Comparison of ENCODE assay signal across 9 cellular contexts in the genomic region with DNA sequence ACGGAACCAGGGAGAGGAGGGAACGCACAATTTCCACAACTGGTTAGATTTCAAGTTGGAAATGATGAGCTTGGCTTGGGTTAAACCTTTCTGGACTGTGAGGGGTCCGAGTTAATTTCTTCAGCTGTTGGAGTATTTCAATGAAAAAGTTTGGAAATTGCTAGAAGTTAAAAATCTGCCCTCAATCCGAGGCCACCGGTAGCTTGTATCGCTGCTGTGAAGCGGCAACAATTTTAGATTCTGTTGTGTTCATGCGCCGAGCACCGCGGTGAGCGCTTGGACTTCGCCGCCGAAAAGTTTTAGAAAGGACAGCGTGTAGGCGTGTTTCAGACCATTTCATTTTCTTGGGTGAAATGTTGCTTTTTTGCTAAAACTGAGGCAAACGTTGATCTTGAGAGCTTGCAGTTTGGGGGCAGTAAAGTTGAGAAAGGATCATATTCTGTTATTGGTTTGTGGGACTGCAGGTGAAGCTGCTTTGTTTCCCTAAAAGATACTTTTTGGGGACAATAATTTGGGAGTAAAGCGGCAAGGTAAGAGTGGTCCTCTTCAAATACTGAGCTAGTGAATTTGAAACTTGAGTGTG. TPM values are rescaled to one million over a fixed set of nuclear protein-coding genes. Genes with fewer than 3 reads are reported as not detected.
A peak's percentile ranks its signal among the peaks of the same experiment; 100 is the strongest.
DNase-seq lines count a peak whose midpoint lies in the region; ATAC-seq and TF ChIP-seq lines count a peak whose summit lies in the region.
"Had no signal": no experiment of that assay in that cellular context is flagged by ENCODE, and none has a peak within 500 bp of the region (broad histone marks: within the 10 kb centered on the region; RNA-seq: fewer than 3 reads in every experiment).

No MANE protein-coding gene starts in this region.

- ATAC-seq in CD8-positive, alpha-beta T cell, result no peak
- ATAC-seq in GM19043 (IDR thresholded peaks at IDR 0.05; ENCODE audit: low read depth, unreplicated experiment), result peak; percentile 10

- no peak for TF ChIP-seq EP300 in ovary (IDR thresholded peaks at IDR 0.05)

- 0 to 1% (median 1%) methylated on average over 19 of the region's 19 CpGs for WGBS in ovary, 3 donors

- peak overlapping the region; percentile 90 for H3K27ac ChIP-seq in CD8-positive, alpha-beta T cell (ENCODE audit: low read depth, low read length)
- peak overlapping the region; percentile 77 for H3K27ac ChIP-seq in Karpas-422 (ENCODE audit: low read length)
- H3K27ac ChIP-seq in cardiac muscle cell, result peak overlapping the region; percentile 92
- H3K27ac ChIP-seq in ovary, result peak overlapping the region; percentile 92 to 97

- peak overlapping the region; percentile 95 for H2AFZ ChIP-seq in Karpas-422 (ENCODE audit: low read length)

- peak overlapping the region; percentile 87 for H3K9ac ChIP-seq in Karpas-422 (ENCODE audit: low read length)

- no peak for TF ChIP-seq POLR2A in ovary (IDR thresholded peaks at IDR 0.05)

- H3K4me2 ChIP-seq in Karpas-422 (ENCODE audit: low read depth, low read length, poor library complexity, severe bottlenecking), result peak overlapping the region; percentile 90

- intact Hi-C loops in CD8-positive, alpha-beta T cell (cut with DNase I, micrococcal nuclease), result loop anchor here (2.0 to 10.0 kb wide), 5 partner anchors 341 to 811 kb away; a partner anchor contains a TSS
- intact Hi-C loops in ovary (cut with DNase I), result loop anchor here in 1 of 4 donors (10.0 kb wide), 1 partner anchor 741 kb away; no protein-coding TSS in a partner anchor

- no peak for TF ChIP-seq CTCF in CD8-positive, alpha-beta T cell (IDR thresholded peaks at IDR 0.05)
- TF ChIP-seq CTCF in cardiac muscle cell (IDR thresholded peaks at IDR 0.05; ENCODE audit: low read depth, low read length), result no peak
- TF ChIP-seq CTCF in ovary (IDR thresholded peaks at IDR 0.05), result no peak

- peaks cover 15% of the 10 kb centered on the region for H4K20me1 ChIP-seq in Karpas-422 (ENCODE audit: insufficient read depth, low read depth, low read length)

- H3K27me3 ChIP-seq in CD8-positive, alpha-beta T cell (ENCODE audit: insufficient read depth, low read length), result no peaks in the 10 kb centered on the region
- H3K27me3 ChIP-seq in Karpas-422 (ENCODE audit: low read length) (no peaks in the 10 kb centered on the region), cardiac muscle cell (peaks cover 7% of the 10 kb centered on the region), ovary (no peaks in the 10 kb centered on the region)

- peaks cover 45% of the 10 kb centered on the region for H3K4me1 ChIP-seq in CD8-positive, alpha-beta T cell (ENCODE audit: insufficient read depth, low read length)
- H3K4me1 ChIP-seq in Karpas-422 (ENCODE audit: low read length), result peaks cover 32% of the 10 kb centered on the region
- peaks cover 14% of the 10 kb centered on the region for H3K4me1 ChIP-seq in cardiac muscle cell (ENCODE audit: low read depth)
- peaks cover 7% of the 10 kb centered on the region for H3K4me1 ChIP-seq in ovary (ENCODE audit: insufficient read depth)

- POLR2A ChIA-PET in CD8-positive, alpha-beta T cell (lab: Charles Lee), result interaction anchor here (1.9 to 2.9 kb wide), 3 partner anchors 10 to 64 kb away, joined by 4 to 25 read pairs (median 5); a partner anchor contains a TSS

- peak overlapping the region; percentile 90 for H3K4me3 Mint-ChIP-seq in CD8-positive, alpha-beta T cell

- H3K9me2 ChIP-seq in Karpas-422 (replicated peaks; ENCODE audit: insufficient read depth, low read length), result no peaks in the 10 kb centered on the region

- peak overlapping the region; percentile 83 for H3K4me3 ChIP-seq in CD8-positive, alpha-beta T cell (ENCODE audit: low read depth, low read length)
- H3K4me3 ChIP-seq in Karpas-422 (ENCODE audit: low read length), result peak overlapping the region; percentile 97
- H3K4me3 ChIP-seq in cardiac muscle cell, result peak overlapping the region; percentile 92
- peak overlapping the region; percentile 59 for H3K4me3 ChIP-seq in ovary

- CTCF ChIA-PET in CD8-positive, alpha-beta T cell (lab: Charles Lee), result interaction anchor here (0.7 to 1.8 kb wide), 3 partner anchors 10 to 84 kb away, joined by 3 to 7 read pairs (median 6); a partner anchor contains a TSS

- peaks cover 3% of the 10 kb centered on the region for H3K36me3 ChIP-seq in CD8-positive, alpha-beta T cell (ENCODE audit: insufficient read depth, low read length)
- H3K36me3 ChIP-seq in Karpas-422 (ENCODE audit: insufficient read depth, low read length) (peaks cover 3% of the 10 kb centered on the region; the same call in 1 of the 2 replicates), cardiac muscle cell (no peaks in the 10 kb centered on the region), ovary (no peaks in the 10 kb centered on the region)

- H3K9me3 Mint-ChIP-seq in CD8-positive, alpha-beta T cell, result no peaks in the 10 kb centered on the region

- peak overlapping the region; percentile 96 for H3K27ac Mint-ChIP-seq in CD8-positive, alpha-beta T cell

- H3K9me3 ChIP-seq in CD8-positive, alpha-beta T cell (ENCODE audit: low read length), result no peaks in the 10 kb centered on the region
- H3K9me3 ChIP-seq in Karpas-422 (ENCODE audit: low read length) (no peaks in the 10 kb centered on the region), cardiac muscle cell (ENCODE audit: low read depth) (no peaks in the 10 kb centered on the region), ovary (no peaks in the 10 kb centered on the region)

- peaks cover 23% of the 10 kb centered on the region for H3K36me3 Mint-ChIP-seq in CD8-positive, alpha-beta T cell

- peaks cover 56% of the 10 kb centered on the region for H3K79me2 ChIP-seq in Karpas-422 (ENCODE audit: low read length)

- H3K27me3 Mint-ChIP-seq in CD8-positive, alpha-beta T cell (ENCODE audit: low read depth), result no peaks in the 10 kb centered on the region

- peaks cover 31% of the 10 kb centered on the region for H3K4me1 Mint-ChIP-seq in CD8-positive, alpha-beta T cell (ENCODE audit: low read depth)

- peak in 5 of 7 experiments; percentile 13 to 54 (median 19) for DNase-seq in CD8-positive, alpha-beta T cell
- DNase-seq in Karpas-422 (peak; percentile 82), cardiac muscle cell (ENCODE audit: low read depth in 1 of 2, low spot score in 1 of 2) (peak; percentile 57 to 63), ovary (peak; percentile 16 to 51 (median 38)), DMS79 treated with DMSO at 0.1 percent for 48 hours (lab: John Stamatoyannopoulos, UW) (no peak), HPDE6-E6E7 (ENCODE audit: extremely low spot score) (no peak)
- DNase-seq in activated naive CD4-positive, alpha-beta T cell treated with anti-CD3 and anti-CD28 coated beads, Interleukin-2, amount 50 U/mL, for 16 hours, result peak; percentile 13

RNA-seq across cellular contexts. Expression of a gene that starts 0.9 kb away (rescaled TPM):
- total RNA-seq in CD8-positive, alpha-beta T cell, result 100 to 1,000 TPM; 172 to 174 TPM
- 63.5 and 110 TPM in 2 replicates for total RNA-seq in Karpas-422 (2014; rRNA removed; shearing (Covaris generic); ENCODE audit: low replicate concordance)
- total RNA-seq in cardiac muscle cell (83.7 and 91.8 TPM in 2 replicates), ovary (10 to 100 TPM; 70.7 to 94.1 (median 85.6) TPM)
- polyA plus RNA-seq in cardiac muscle cell (120 and 125 TPM in 2 replicates), ovary (100 to 1,000 TPM in 1 of 2 donors, 10 to 100 TPM in 1; 69.7 to 151 TPM)

RNA-seq across cellular contexts. Expression of a gene that starts 11.3 kb away (rescaled TPM):
- not detected for total RNA-seq in CD8-positive, alpha-beta T cell
- total RNA-seq in Karpas-422 (2014; rRNA removed; shearing (Covaris generic); ENCODE audit: low replicate concordance), result not detected in 2 replicates
- total RNA-seq in cardiac muscle cell (not detected in 2 replicates), ovary (not detected)
- polyA plus RNA-seq in cardiac muscle cell (not detected in 2 replicates), ovary (not detected)
- total RNA-seq: T-helper 2 cell treated with Interferon-gamma antibody and Interleukin-4, amounts not matched to agents 100 ng/mL and 5 ng/mL, for 36 hours had no signal

Comparison
In these comparisons a context has a peak if more than half of its experiments do, and no peak if none do; other contexts are left out.
1. DNase-seq: peak in CD8-positive, alpha-beta T cell (5 of 7), Karpas-422 (single experiment), activated naive CD4-positive, alpha-beta T cell treated with anti-CD3 and anti-CD28 coated beads, Interleukin-2, amount 50 U/mL, for 16 hours (single experiment), cardiac muscle cell (2 of 2) and ovary (5 of 5); none in DMS79 treated with DMSO at 0.1 percent for 48 hours (single experiment) and HPDE6-E6E7 (single experiment).
2. Peak in every context shown above with its lines, with median percentiles within 50 percentile points of each other: H3K27ac ChIP-seq and H3K4me3 ChIP-seq.